ENCODE assay signal across 9 cellular contexts in genomic region chr22:39039306-39040126, GRCh38. TPM values are rescaled to one million over a fixed set of nuclear protein-coding genes. Genes with fewer than 3 reads are reported as not detected.
DNase-seq lines count a peak whose midpoint lies in the region; ATAC-seq and TF ChIP-seq lines count a peak whose summit lies in the region.
"Had no signal": no experiment of that assay in that cellular context is flagged by ENCODE, and none has a peak within 500 bp of the region (broad histone marks: within the 10 kb centered on the region; RNA-seq: fewer than 3 reads in every experiment).

No MANE protein-coding gene starts in this region.

- intact Hi-C loops in heart right ventricle (cut with DNase I): no loop called here
- intact Hi-C loops in cardiac septum (cut with DNase I): no loop called here
- intact Hi-C loops in activated CD4-positive, alpha-beta memory T cell treated with anti-CD3 and anti-CD28 coated beads for 36 hours (cut with micrococcal nuclease): no loop called here

- H3K4me3 ChIP-seq in heart right ventricle (peak overlapping the region in 3 of 10 donors; percentile 64 to 80 (median 73)), urinary bladder (ENCODE audit: low read depth, low read length) (no peak overlapping the region)

- H3K27me3 Mint-ChIP-seq in activated CD4-positive, alpha-beta memory T cell treated with anti-CD3 and anti-CD28 coated beads for 36 hours: no peaks in the 10 kb centered on the region
- no peaks in the 10 kb centered on the region for H3K27me3 Mint-ChIP-seq in memory B cell

- H3K27ac ChIP-seq in heart right ventricle: peak overlapping the region in 8 of 10 donors; percentile 52 to 93 (median 86)
- peak overlapping the region; percentile 23 for H3K27ac ChIP-seq in urinary bladder (ENCODE audit: low read depth)

- WGBS in heart right ventricle, 2 donors: 92 to 93% methylated on average over 19 of the region's 19 CpGs
- 94% methylated on average over 19 of the region's 19 CpGs for WGBS in urinary bladder

- peaks cover 2% of the 10 kb centered on the region for H3K36me3 Mint-ChIP-seq in activated CD4-positive, alpha-beta memory T cell treated with anti-CD3 and anti-CD28 coated beads for 36 hours
- H3K36me3 Mint-ChIP-seq in memory B cell: peaks cover 3% of the 10 kb centered on the region

- POLR2A ChIA-PET in activated CD4-positive, alpha-beta memory T cell treated with anti-CD3 and anti-CD28 coated beads for 36 hours (lab: Charles Lee): no interaction called here

- no peak for DNase-seq in heart right ventricle
- no peak for DNase-seq in cardiac septum (ENCODE audit: low spot score)
- DNase-seq in activated CD4-positive, alpha-beta memory T cell treated with anti-CD3 and anti-CD28 coated beads for 36 hours: no peak
- DNase-seq in memory B cell (ENCODE audit: low spot score in 2 of 2): no peak
- no peak for DNase-seq in dermis blood vessel endothelial cell
- DNase-seq in NCI-H1694 treated with DMSO at 0.1 percent for 48 hours (lab: John Stamatoyannopoulos, UW): no peak
- no peak for DNase-seq in NCI-H82 treated with DMSO at 0.1 percent for 48 hours (lab: John Stamatoyannopoulos, UW; ENCODE audit: unreplicated experiment)
- DNase-seq: COR-L47 had no signal

- no peaks in the 10 kb centered on the region for H3K27me3 ChIP-seq in heart right ventricle

- ATAC-seq in heart right ventricle (no peak), memory B cell (ENCODE audit: low read depth) (no peak)

- H3K4me3 Mint-ChIP-seq in activated CD4-positive, alpha-beta memory T cell treated with anti-CD3 and anti-CD28 coated beads for 36 hours: peak overlapping the region; percentile 68
- peak overlapping the region; percentile 96 for H3K4me3 Mint-ChIP-seq in memory B cell

- no peak for TF ChIP-seq CTCF in heart right ventricle (IDR thresholded peaks at IDR 0.05)

- H3K4me1 ChIP-seq in heart right ventricle (peaks cover 4 to 21% (median 12%) of the 10 kb centered on the region in 9 donors), urinary bladder (ENCODE audit: insufficient read depth) (no peaks in the 10 kb centered on the region)

- peaks cover 0 to 10% (median 0%) of the 10 kb centered on the region in 9 donors for H3K36me3 ChIP-seq in heart right ventricle
- no peaks in the 10 kb centered on the region for H3K36me3 ChIP-seq in urinary bladder (ENCODE audit: insufficient read depth)

- no peaks in the 10 kb centered on the region for H3K9me3 ChIP-seq in heart right ventricle

- H3K27ac Mint-ChIP-seq in activated CD4-positive, alpha-beta memory T cell treated with anti-CD3 and anti-CD28 coated beads for 36 hours: peak overlapping the region; percentile 69
- H3K27ac Mint-ChIP-seq in memory B cell: peak overlapping the region; percentile 93

- CTCF ChIA-PET in activated CD4-positive, alpha-beta memory T cell treated with anti-CD3 and anti-CD28 coated beads for 36 hours (lab: Charles Lee): interaction anchor here (0.6 to 1.3 kb wide), 4 partner anchors 12 to 78 kb away, joined by 3 to 5 read pairs (median 3); no protein-coding TSS in a partner anchor

- peaks cover 23% of the 10 kb centered on the region for H3K4me1 Mint-ChIP-seq in activated CD4-positive, alpha-beta memory T cell treated with anti-CD3 and anti-CD28 coated beads for 36 hours (ENCODE audit: low read depth)
- peaks cover 21% of the 10 kb centered on the region for H3K4me1 Mint-ChIP-seq in memory B cell

- no peaks in the 10 kb centered on the region for H3K9me3 Mint-ChIP-seq in activated CD4-positive, alpha-beta memory T cell treated with anti-CD3 and anti-CD28 coated beads for 36 hours
- no peaks in the 10 kb centered on the region for H3K9me3 Mint-ChIP-seq in memory B cell

RNA-seq across cellular contexts. Expression of gene APOBEC3F, which starts 1.1 kb away (rescaled TPM):
- total RNA-seq in heart right ventricle: 10 to 100 TPM in 1 of 10 donors, 1 to 10 TPM in 9; 2.9 to 10.2 (median 5.1) TPM
- 10 to 100 TPM in 1 of 2 donors, 1 to 10 TPM in 1; 1.3 to 11.6 TPM for polyA plus RNA-seq in heart right ventricle
- total RNA-seq in cardiac septum: 5.7 TPM
- 10 to 100 TPM; 33.4 to 34.9 TPM for total RNA-seq in activated CD4-positive, alpha-beta memory T cell treated with anti-CD3 and anti-CD28 coated beads for 36 hours
- 4.7 TPM for total RNA-seq in urinary bladder
- 4.4 TPM for polyA plus RNA-seq in urinary bladder
- total RNA-seq in dermis blood vessel endothelial cell: 2.7 and 4.8 TPM in 2 replicates

RNA-seq across cellular contexts. Expression of gene APOBEC3D, which starts 18.6 kb away (rescaled TPM):
- total RNA-seq in heart right ventricle (1 to 10 TPM in 6 of 10 donors, under 1 TPM in 4; 0.55 to 2.7 (median 1.1) TPM), cardiac septum (1.3 TPM), urinary bladder (1.3 TPM), dermis blood vessel endothelial cell (1.3 and 3.4 TPM in 2 replicates)
- polyA plus RNA-seq in heart right ventricle (1 to 10 TPM in 1 of 2 donors, under 1 TPM in 1; 0.52 to 2.1 TPM), urinary bladder (2.7 TPM)
- total RNA-seq in activated CD4-positive, alpha-beta memory T cell treated with anti-CD3 and anti-CD28 coated beads for 36 hours: 10 to 100 TPM; 54.1 to 54.5 TPM

RNA-seq across cellular contexts. Expression of gene APOBEC3C, which starts 25.5 kb away (rescaled TPM):
- total RNA-seq in heart right ventricle (10 to 100 TPM; 23.2 to 43.3 (median 25.7) TPM), cardiac septum (22.1 TPM), urinary bladder (8.1 TPM), dermis blood vessel endothelial cell (0.68 and 3.9 TPM in 2 replicates)
- polyA plus RNA-seq in heart right ventricle (10 to 100 TPM in 1 of 2 donors, 1 to 10 TPM in 1; 9.8 to 17.2 TPM), urinary bladder (28.9 TPM)
- 100 to 1,000 TPM; 141 to 142 TPM for total RNA-seq in activated CD4-positive, alpha-beta memory T cell treated with anti-CD3 and anti-CD28 coated beads for 36 hours

RNA-seq across cellular contexts. Expression of gene APOBEC3G, which starts 37.6 kb away (rescaled TPM):
- total RNA-seq in heart right ventricle (10 to 100 TPM in 1 of 10 donors, 1 to 10 TPM in 9; 1.9 to 17.7 (median 3.0) TPM), cardiac septum (2.2 TPM), urinary bladder (10.1 TPM), dermis blood vessel endothelial cell (6.0 and 10.0 TPM in 2 replicates)
- polyA plus RNA-seq in heart right ventricle (1 to 10 TPM; 3.1 to 5.6 TPM), urinary bladder (12.7 TPM)
- total RNA-seq in activated CD4-positive, alpha-beta memory T cell treated with anti-CD3 and anti-CD28 coated beads for 36 hours: 100 to 1,000 TPM; 106 to 108 TPM

RNA-seq across cellular contexts. Expression of gene APOBEC3B, which starts 57.4 kb away (rescaled TPM):
- total RNA-seq in heart right ventricle (1 to 10 TPM in 7 of 10 donors, under 1 TPM in 3; 0.55 to 6.4 (median 1.3) TPM), cardiac septum (0.54 TPM), urinary bladder (1.8 TPM), dermis blood vessel endothelial cell (under 0.01 and 2.5 TPM in 2 replicates)
- polyA plus RNA-seq in heart right ventricle (under 1 TPM; 0.29 to 0.77 TPM), urinary bladder (1.0 TPM)
- total RNA-seq in activated CD4-positive, alpha-beta memory T cell treated with anti-CD3 and anti-CD28 coated beads for 36 hours: 10 to 100 TPM; 43.9 to 44.3 TPM

Comparison
In these comparisons a context has a peak if more than half of its experiments do, and no peak if none do; other contexts are left out.
1. RNA of gene APOBEC3D, which starts 18.6 kb away (total RNA-seq): 54.1 to 54.5 TPM in activated CD4-positive, alpha-beta memory T cell treated with anti-CD3 and anti-CD28 coated beads for 36 hours; 1.3 to 3.4 TPM in dermis blood vessel endothelial cell, 1.3 TPM in cardiac septum (single experiment), 1.3 TPM in urinary bladder (single experiment) and 0.55 to 2.7 TPM in heart right ventricle; every median in the first group is over 10 times any median in the second.